5 cellular contexts compared by ENCODE assay signal in genomic region chr3:180424305-180424704, GRCh38.
DNase-seq lines count a peak whose midpoint lies in the region; ATAC-seq and TF ChIP-seq lines count a peak whose summit lies in the region.
"Not testable (repeated sequence)": the region's sequence is repeated elsewhere in the genome, so short reads cannot be mapped to it uniquely, and the experiment has no call there.

No MANE protein-coding gene starts in this region.

- not testable (repeated sequence) for H4K8ac ChIP-seq in trophoblast cell (ENCODE audit: low read depth, low read length)

- H3K27ac Mint-ChIP-seq in neural progenitor cell, result peak overlapping the region; percentile 8

- intact Hi-C loops in PC-9 (cut with micrococcal nuclease; ENCODE audit: unreplicated experiment), result not testable (repeated sequence)

- H3K79me1 ChIP-seq in trophoblast cell (ENCODE audit: low read length), result not testable (repeated sequence)

- not testable (repeated sequence) for H3K79me2 ChIP-seq in PC-9 (ENCODE audit: low read depth); neural progenitor cell (ENCODE audit: low read depth); trophoblast cell (ENCODE audit: control insufficient read depth, insufficient read depth, low read length, poor library complexity)

- not testable (repeated sequence) for H3K36me3 Mint-ChIP-seq in neural progenitor cell

- not testable (repeated sequence) for H3K4me2 ChIP-seq in PC-9, neural progenitor cell
- peak overlapping the region; percentile 14 for H3K4me2 ChIP-seq in trophoblast cell (ENCODE audit: low read length)

- not testable (repeated sequence) for H3K18ac ChIP-seq in trophoblast cell (ENCODE audit: low read length)

- H3K4me3 ChIP-seq in PC-9; neural progenitor cell; trophoblast cell (ENCODE audit: low read depth, low read length): not testable (repeated sequence)

- H2AFZ ChIP-seq in PC-9, result 0 out of 2 replicates have a peak overlapping the region, but pooled peaks have one; percentile 56
- H2AFZ ChIP-seq in neural progenitor cell (replicated peaks); trophoblast cell (ENCODE audit: insufficient read depth, low read length, poor library complexity): not testable (repeated sequence)

- H3K9ac ChIP-seq in neural progenitor cell, result not testable (repeated sequence)
- H3K9ac ChIP-seq in trophoblast cell (ENCODE audit: low read length), result peak overlapping the region; percentile 47

- not testable (repeated sequence) for H3K4ac ChIP-seq in trophoblast cell (ENCODE audit: low read depth, low read length)

- POLR2A ChIA-PET in PC-9 (lab: Charles Lee; ENCODE audit: unreplicated experiment), result not testable (repeated sequence)

- not testable (repeated sequence) for H3K23ac ChIP-seq in trophoblast cell (ENCODE audit: low read length)

- H3K4me3 Mint-ChIP-seq in neural progenitor cell, result not testable (repeated sequence)

- H4K20me1 ChIP-seq in PC-9 (ENCODE audit: insufficient read depth); neural progenitor cell (ENCODE audit: low read depth): not testable (repeated sequence)

- CTCF ChIA-PET in PC-9 (lab: Charles Lee), result not testable (repeated sequence)

- H3K4me1 ChIP-seq in PC-9 (replicated peaks; ENCODE audit: insufficient read depth); trophoblast cell (ENCODE audit: control insufficient read depth in 1 of 2, insufficient read depth in 2 of 2, low read length in 2 of 2): not testable (repeated sequence)
- H3K4me1 ChIP-seq in neural progenitor cell, result peaks cover 13% of the 10 kb centered on the region

- H2BK5ac ChIP-seq in trophoblast cell (ENCODE audit: low read depth, low read length, poor library complexity), result not testable (repeated sequence)

- ATAC-seq in GM21717 (IDR thresholded peaks at IDR 0.05; ENCODE audit: unreplicated experiment) (peak; percentile 61), HG03432 (IDR thresholded peaks at IDR 0.05; ENCODE audit: unreplicated experiment) (peak; percentile 49)

- not testable (repeated sequence) for TF ChIP-seq CTCF in PC-9 (conservative IDR thresholded peaks at IDR 0.05); neural progenitor cell (IDR thresholded peaks at IDR 0.05)

- H3F3A ChIP-seq in PC-9 (ENCODE audit: insufficient read depth, low read depth); neural progenitor cell (ENCODE audit: low read depth): not testable (repeated sequence)

- DNase-seq in PC-9; neural progenitor cell (ENCODE audit: low spot score); trophoblast cell: not testable (repeated sequence)

- H3K27me3 ChIP-seq in PC-9 (ENCODE audit: insufficient read depth, low read depth); neural progenitor cell; trophoblast cell (ENCODE audit: insufficient read depth, low read length): not testable (repeated sequence)

- not testable (repeated sequence) for H3K9me3 ChIP-seq in PC-9 (ENCODE audit: insufficient read depth, low read depth); neural progenitor cell (ENCODE audit: low read depth); trophoblast cell (ENCODE audit: insufficient read depth, low read depth, low read length)

- not testable (repeated sequence) for H3K14ac ChIP-seq in trophoblast cell (ENCODE audit: low read length)

- H4K12ac ChIP-seq in trophoblast cell (ENCODE audit: low read depth, low read length), result not testable (repeated sequence)

- not testable (repeated sequence) for H2BK120ac ChIP-seq in trophoblast cell (ENCODE audit: insufficient read depth, low read length, poor library complexity)

- H2AK5ac ChIP-seq in trophoblast cell (ENCODE audit: low read length), result not testable (repeated sequence)

- no CpG with 5 or more reads among the region's 4 CpGs for WGBS in trophoblast cell (ENCODE audit: extremely low coverage, insufficient coverage, insufficient read length)

- not testable (repeated sequence) for H2BK12ac ChIP-seq in trophoblast cell (ENCODE audit: low read length)

- not testable (repeated sequence) for H3K27me3 Mint-ChIP-seq in neural progenitor cell (ENCODE audit: insufficient read depth, low read depth)

- H3K27ac ChIP-seq in PC-9; neural progenitor cell; trophoblast cell (ENCODE audit: low read depth, low read length): not testable (repeated sequence)

- not testable (repeated sequence) for H3K9me2 ChIP-seq in PC-9 (ENCODE audit: insufficient read depth)

- not testable (repeated sequence) for BruUV-seq in PC-9 (replicated peaks; lab: Mats Ljungman, UMichigan)

- H3K36me3 ChIP-seq in PC-9 (ENCODE audit: low read depth); neural progenitor cell; trophoblast cell (ENCODE audit: control insufficient read depth in 1 of 2, insufficient read depth in 2 of 2, low read length in 2 of 2): not testable (repeated sequence)

- H3K4me1 Mint-ChIP-seq in neural progenitor cell, result peaks cover 12% of the 10 kb centered on the region

- H4K91ac ChIP-seq in trophoblast cell (ENCODE audit: low read depth, low read length), result not testable (repeated sequence)

- not testable (repeated sequence) for H3K9me3 Mint-ChIP-seq in neural progenitor cell
